Comparison of ENCODE assay signal across 13 cellular contexts in the genomic region with DNA sequence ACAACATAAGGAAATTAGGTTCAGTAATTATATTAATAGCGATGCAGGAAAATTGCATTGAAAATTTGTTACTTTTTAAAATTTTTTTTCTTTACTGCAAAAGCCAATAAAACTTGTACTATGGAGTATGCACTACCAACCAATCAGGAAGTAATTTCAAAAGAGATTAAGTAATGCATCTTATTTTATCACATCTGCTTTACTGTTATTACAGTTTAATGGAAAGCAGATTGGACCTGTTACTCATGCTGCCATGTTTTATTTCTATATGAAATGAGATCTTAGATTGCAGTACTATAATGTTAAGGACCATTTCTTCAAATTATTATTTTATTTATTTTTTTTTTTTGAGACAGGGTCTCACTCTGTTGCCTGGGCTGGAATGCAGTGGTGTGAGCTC. TPM values are rescaled to one million over a fixed set of nuclear protein-coding genes. Genes with fewer than 3 reads are reported as not detected.
DNase-seq lines count a peak whose midpoint lies in the region; ATAC-seq and TF ChIP-seq lines count a peak whose summit lies in the region.
"Had no signal": no experiment of that assay in that cellular context is flagged by ENCODE, and none has a peak within 500 bp of the region (broad histone marks: within the 10 kb centered on the region; RNA-seq: fewer than 3 reads in every experiment).

No MANE protein-coding gene starts in this region.

- intact Hi-C loops in Panc1 (cut with micrococcal nuclease; ENCODE audit: unreplicated experiment) (no loop called here), aorta (cut with DNase I) (loop anchor here (5.0 kb wide), 3 partner anchors 46 to 54 kb away; no protein-coding TSS in a partner anchor)

- H3K27ac ChIP-seq in Panc1 (ENCODE audit: low read length) (peak overlapping the region; percentile 94; the same call in 1 of the 2 replicates), aorta (ENCODE audit: low read depth in 1 of 2, low read length in 2 of 2) (no peak overlapping the region)

- peaks cover 6% of the 10 kb centered on the region for H3K36me3 ChIP-seq in Panc1 (ENCODE audit: control insufficient read depth, insufficient read depth, low read length)
- H3K36me3 ChIP-seq in skeletal muscle satellite cell (ENCODE audit: insufficient read depth, low read length), result no peaks in the 10 kb centered on the region
- H3K36me3 ChIP-seq in aorta (ENCODE audit: control insufficient read depth in 1 of 2, insufficient read depth in 2 of 2, low read length in 1 of 2), result no peaks in the 10 kb centered on the region
- H3K36me3 ChIP-seq: suprapubic skin had no signal

- ATAC-seq in Panc1, result no peak
- ATAC-seq in aorta (ENCODE audit: low FRiP score), result no peak
- ATAC-seq in GM18870 (IDR thresholded peaks at IDR 0.05; ENCODE audit: unreplicated experiment), result no peak
- ATAC-seq: GM12878; naive thymus-derived CD8-positive, alpha-beta T cell had no signal

- H3K4me3 ChIP-seq in GM12865 (ENCODE audit: low read depth, low read length) (peak overlapping the region; percentile 90; the same call in 1 of the 2 replicates), Panc1 (ENCODE audit: low read depth in 2 of 2, low read length in 2 of 2) (peak overlapping the region in 1 of 2 experiments; percentile 89; a peak in 2 of 4 replicates), skeletal muscle satellite cell (ENCODE audit: low read length) (no peak overlapping the region), aorta (ENCODE audit: low read length in 2 of 2) (no peak overlapping the region)

- POLR2A ChIA-PET in Panc1 (lab: Charles Lee), result no interaction called here

- H3K4me2 ChIP-seq in skeletal muscle satellite cell (ENCODE audit: low read length), result peak overlapping the region; percentile 80

- WGBS in aorta, 2 donors, result 97 to 98% methylated on average over 1 of the region's 1 CpG

- no TSS peak for BruUV-seq in Panc1 (replicated peaks; lab: Mats Ljungman, UMichigan)

- no peak overlapping the region for H3K9ac ChIP-seq in skeletal muscle satellite cell (ENCODE audit: low read depth, low read length)

- CTCF ChIA-PET in Panc1 (lab: Charles Lee), result no interaction called here

- H3K9me3 ChIP-seq in Panc1 (ENCODE audit: control insufficient read depth, insufficient read depth, low read depth, low read length) (no peaks in the 10 kb centered on the region), skeletal muscle satellite cell (replicated peaks; ENCODE audit: low read length) (no peaks in the 10 kb centered on the region), aorta (ENCODE audit: control insufficient read depth, low read length) (no peaks in the 10 kb centered on the region)
- H3K9me3 ChIP-seq: suprapubic skin had no signal

- H3K27me3 ChIP-seq in Panc1 (ENCODE audit: control insufficient read depth, insufficient read depth, low read length) (no peaks in the 10 kb centered on the region), skeletal muscle satellite cell (ENCODE audit: control insufficient read depth, insufficient read depth, low read length) (no peaks in the 10 kb centered on the region), aorta (ENCODE audit: control insufficient read depth in 1 of 2, insufficient read depth in 2 of 2, low read length in 1 of 2) (no peaks in the 10 kb centered on the region)
- H3K27me3 ChIP-seq: suprapubic skin had no signal

- no peak for TF ChIP-seq CTCF in GM12865 (IDR thresholded peaks at IDR 0.05; ENCODE audit: insufficient read depth, low read depth, low read length, missing control alignments)
- TF ChIP-seq CTCF in Panc1 (IDR thresholded peaks at IDR 0.05), result no peak

- in situ Hi-C loops in Panc1 (cut with HindIII; ENCODE audit: low pct_unique_long_range_greater_than_20kb, low sequenced_read_pairs), result no loop called here

- peaks cover 7% of the 10 kb centered on the region; the same call in 1 of the 2 replicates for H3K4me1 ChIP-seq in Panc1 (ENCODE audit: control insufficient read depth, insufficient read depth, low read length)
- peaks cover 18% of the 10 kb centered on the region for H3K4me1 ChIP-seq in skeletal muscle satellite cell (ENCODE audit: control insufficient read depth, insufficient read depth, low read length)
- no peaks in the 10 kb centered on the region for H3K4me1 ChIP-seq in aorta (ENCODE audit: control insufficient read depth in 1 of 2, insufficient read depth in 2 of 2, low read length in 2 of 2)

- DNase-seq in GM12865 (ENCODE audit: low read depth) (no peak), Panc1 (ENCODE audit: low read depth, low spot score) (no peak), fibroblast of gingiva (ENCODE audit: low read depth) (peak; percentile 26), aorta (no peak), COR-L47 (lab: John Stamatoyannopoulos, UW) (no peak)
- no peak for DNase-seq in activated CD4-positive, alpha-beta T cell treated with anti-CD3 and anti-CD28 coated beads for 4 hours
- DNase-seq: islet precursor cell; naive thymus-derived CD8-positive, alpha-beta T cell; NCI-H1105 treated with DMSO at 0.1 percent for 48 hours had no signal

RNA-seq across cellular contexts. Expression of gene STRN3, which starts 1.7 kb away (rescaled TPM):
- total RNA-seq in Panc1 (2021; ENCODE audit: unreplicated experiment), result 29.2 TPM
- 13.3 TPM for polyA plus RNA-seq in Panc1 (2012; ENCODE audit: insufficient read length)
- total RNA-seq in skeletal muscle satellite cell (2012; rRNA removed), result 35.0 and 44.6 TPM in 2 replicates
- total RNA-seq in aorta, result 10 to 100 TPM; 52.2 to 64.5 TPM
- 10 to 100 TPM; 11.4 to 13.0 TPM for polyA plus RNA-seq in aorta

RNA-seq across cellular contexts. Expression of gene AP4S1, which starts 2.4 kb away (rescaled TPM):
- 3.3 TPM for total RNA-seq in Panc1 (2021; ENCODE audit: unreplicated experiment)
- polyA plus RNA-seq in Panc1 (2012; ENCODE audit: insufficient read length), result 2.2 TPM
- 4.8 and 7.9 TPM in 2 replicates for total RNA-seq in skeletal muscle satellite cell (2012; rRNA removed)
- total RNA-seq in aorta, result 10 to 100 TPM in 1 of 2 donors, 1 to 10 TPM in 1; 9.7 to 10.1 TPM
- 10 to 100 TPM in 1 of 2 donors, 1 to 10 TPM in 1; 7.1 to 20.2 TPM for polyA plus RNA-seq in aorta
